17 cellular contexts compared by ENCODE assay signal in the genomic region with DNA sequence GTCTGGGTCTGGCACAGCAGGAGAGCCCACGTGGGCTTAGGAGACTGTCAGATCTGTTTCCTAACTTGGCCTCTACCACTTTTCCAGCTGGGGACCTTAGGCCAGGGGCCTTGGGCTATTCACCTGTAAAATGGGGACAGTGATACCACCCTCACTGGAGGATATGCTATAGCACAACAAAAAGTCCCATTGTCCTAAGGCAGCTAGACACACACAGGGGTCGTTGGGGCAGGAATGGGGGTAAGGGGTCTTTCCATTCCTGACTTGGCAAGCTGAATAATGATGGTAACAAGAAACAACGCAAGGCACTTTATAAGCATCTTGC. TPM values are rescaled to one million over a fixed set of nuclear protein-coding genes. Genes with fewer than 3 reads are reported as not detected.
DNase-seq lines count a peak whose midpoint lies in the region; ATAC-seq, FAIRE-seq and TF ChIP-seq lines count a peak whose summit lies in the region.
"Had no signal": no experiment of that assay in that cellular context is flagged by ENCODE, and none has a peak within 500 bp of the region (broad histone marks: within the 10 kb centered on the region; RNA-seq: fewer than 3 reads in every experiment).

No MANE protein-coding gene starts in this region.

- no peak for FAIRE-seq in small intestine (lab: Jason Lieb, UNC)
- FAIRE-seq: H1 had no signal

- no peaks in the 10 kb centered on the region for H4K20me1 ChIP-seq in MM.1S (ENCODE audit: insufficient read depth, low read length)

- no peak for TF ChIP-seq CTCF in MM.1S (IDR thresholded peaks at IDR 0.05; ENCODE audit: low read length)
- TF ChIP-seq CTCF in foreskin keratinocyte (conservative IDR thresholded peaks at IDR 0.05): no peak

- peak overlapping the region; percentile 86 for H3K27ac Mint-ChIP-seq in T-helper 1 cell treated with Interleukin-12 subunit alpha and Interleukin-12 subunit beta and Interleukin-4 antibody, amounts not matched to agents 30 μg/mL and 1 μg/mL, for 36 hours
- H3K27ac Mint-ChIP-seq in dendritic cell treated with granulocyte-macrophage colony-stimulating factor and Interleukin-4, amounts not matched to agents 40 ng/mL and 50 ng/mL, for 4 days: peak overlapping the region; percentile 87

- no peak overlapping the region for H3K4me3 ChIP-seq in MM.1S (ENCODE audit: low read length)
- no peak overlapping the region for H3K4me3 ChIP-seq in small intestine (ENCODE audit: low read depth in 1 of 2, low read length in 2 of 2)
- H3K4me3 ChIP-seq: esophagus muscularis mucosa, right atrium auricular region, suprapubic skin had no signal

- WGBS in small intestine, 3 donors: 46 to 61% (median 59%) methylated on average over 3 of the region's 3 CpGs

- H3K27ac ChIP-seq in MM.1S (ENCODE audit: low read length) (peak overlapping the region; percentile 57; the same call in 1 of the 2 replicates), small intestine (ENCODE audit: low read depth in 1 of 2, low read length in 1 of 2) (peak overlapping the region; percentile 55 to 72), foreskin keratinocyte (no peak overlapping the region)
- H3K27ac ChIP-seq: right atrium auricular region, suprapubic skin, VCaP had no signal

- H3K4me1 Mint-ChIP-seq in T-helper 1 cell treated with Interleukin-12 subunit alpha and Interleukin-12 subunit beta and Interleukin-4 antibody, amounts not matched to agents 30 μg/mL and 1 μg/mL, for 36 hours (ENCODE audit: low read depth): peaks cover 51% of the 10 kb centered on the region
- peaks cover 80% of the 10 kb centered on the region for H3K4me1 Mint-ChIP-seq in dendritic cell treated with granulocyte-macrophage colony-stimulating factor and Interleukin-4, amounts not matched to agents 40 ng/mL and 50 ng/mL, for 4 days (ENCODE audit: low read depth)

- no peak overlapping the region for H2AFZ ChIP-seq in MM.1S (ENCODE audit: low read length)

- no peaks in the 10 kb centered on the region for H3K27me3 Mint-ChIP-seq in T-helper 1 cell treated with Interleukin-12 subunit alpha and Interleukin-12 subunit beta and Interleukin-4 antibody, amounts not matched to agents 30 μg/mL and 1 μg/mL, for 36 hours (ENCODE audit: low read depth)
- H3K27me3 Mint-ChIP-seq in dendritic cell treated with granulocyte-macrophage colony-stimulating factor and Interleukin-4, amounts not matched to agents 40 ng/mL and 50 ng/mL, for 4 days: no peaks in the 10 kb centered on the region

- no peak for DNase-seq in T-helper 1 cell
- no peak for DNase-seq in MM.1S
- no peak for DNase-seq in small intestine
- DNase-seq in foreskin keratinocyte: no peak
- DNase-seq: DMS79, NCI-H524 treated with DMSO at 0.1 percent for 48 hours had no signal

- H3K27me3 ChIP-seq in MM.1S (replicated peaks; ENCODE audit: insufficient read depth, low read length): no peaks in the 10 kb centered on the region
- H3K27me3 ChIP-seq in small intestine (ENCODE audit: control insufficient read depth in 2 of 2, insufficient read depth in 2 of 2, low read length in 2 of 2): no peaks in the 10 kb centered on the region
- no peaks in the 10 kb centered on the region for H3K27me3 ChIP-seq in foreskin keratinocyte
- H3K27me3 ChIP-seq: right atrium auricular region, suprapubic skin had no signal

- H3K9me3 Mint-ChIP-seq in T-helper 1 cell treated with Interleukin-12 subunit alpha and Interleukin-12 subunit beta and Interleukin-4 antibody, amounts not matched to agents 30 μg/mL and 1 μg/mL, for 36 hours: no peaks in the 10 kb centered on the region
- no peaks in the 10 kb centered on the region for H3K9me3 Mint-ChIP-seq in dendritic cell treated with granulocyte-macrophage colony-stimulating factor and Interleukin-4, amounts not matched to agents 40 ng/mL and 50 ng/mL, for 4 days

- peak overlapping the region; percentile 17 for H3K4me3 Mint-ChIP-seq in T-helper 1 cell treated with Interleukin-12 subunit alpha and Interleukin-12 subunit beta and Interleukin-4 antibody, amounts not matched to agents 30 μg/mL and 1 μg/mL, for 36 hours
- peak overlapping the region; percentile 32 for H3K4me3 Mint-ChIP-seq in dendritic cell treated with granulocyte-macrophage colony-stimulating factor and Interleukin-4, amounts not matched to agents 40 ng/mL and 50 ng/mL, for 4 days

- no peaks in the 10 kb centered on the region for H3K9me2 ChIP-seq in MM.1S (replicated peaks; ENCODE audit: insufficient read depth, low read length)

- peaks cover 34% of the 10 kb centered on the region for H3F3A ChIP-seq in MM.1S (ENCODE audit: insufficient read depth, low read length)

- H3K4me2 ChIP-seq in MM.1S (ENCODE audit: low read depth, low read length): peak overlapping the region; percentile 21; the same call in 1 of the 2 replicates

- no peaks in the 10 kb centered on the region for H3K9me3 ChIP-seq in MM.1S (replicated peaks; ENCODE audit: insufficient read depth, low read length)
- no peaks in the 10 kb centered on the region for H3K9me3 ChIP-seq in small intestine (ENCODE audit: control insufficient read depth, low read depth)
- H3K9me3 ChIP-seq: esophagus muscularis mucosa, right atrium auricular region, suprapubic skin had no signal

- H3K36me3 ChIP-seq in MM.1S (replicated peaks; ENCODE audit: insufficient read depth, low read length): no peaks in the 10 kb centered on the region
- H3K36me3 ChIP-seq in small intestine (ENCODE audit: control insufficient read depth in 2 of 2, insufficient read depth in 2 of 2, low read length in 2 of 2): no peaks in the 10 kb centered on the region
- H3K36me3 ChIP-seq: right atrium auricular region had no signal

- peaks cover 13% of the 10 kb centered on the region for H3K79me2 ChIP-seq in MM.1S (ENCODE audit: low read length)

- ATAC-seq in foreskin keratinocyte (no peak), GM18502 (IDR thresholded peaks at IDR 0.05; ENCODE audit: poor library complexity, unreplicated experiment) (no peak), HG02938 (IDR thresholded peaks at IDR 0.05; ENCODE audit: unreplicated experiment) (no peak)
- ATAC-seq: Right ventricle myocardium inferior had no signal

- intact Hi-C loops in dendritic cell treated with granulocyte-macrophage colony-stimulating factor and Interleukin-4, amounts not matched to agents 40 ng/mL and 50 ng/mL, for 4 days (cut with micrococcal nuclease): loop anchor here (10.0 kb wide), 1 partner anchor 98 kb away; no protein-coding TSS in a partner anchor

- H3K36me3 Mint-ChIP-seq in T-helper 1 cell treated with Interleukin-12 subunit alpha and Interleukin-12 subunit beta and Interleukin-4 antibody, amounts not matched to agents 30 μg/mL and 1 μg/mL, for 36 hours (ENCODE audit: low read depth): peaks cover 7% of the 10 kb centered on the region
- H3K36me3 Mint-ChIP-seq in dendritic cell treated with granulocyte-macrophage colony-stimulating factor and Interleukin-4, amounts not matched to agents 40 ng/mL and 50 ng/mL, for 4 days (ENCODE audit: low read depth): peaks cover 43% of the 10 kb centered on the region

- peaks cover 31% of the 10 kb centered on the region for H3K4me1 ChIP-seq in MM.1S (ENCODE audit: low read length)
- peaks cover 18 to 30% of the 10 kb centered on the region in 2 donors for H3K4me1 ChIP-seq in small intestine (ENCODE audit: control insufficient read depth in 2 of 2, insufficient read depth in 1 of 2, low read depth in 1 of 2, low read length in 1 of 2)
- peaks cover 5% of the 10 kb centered on the region for H3K4me1 ChIP-seq in foreskin keratinocyte

- no peak overlapping the region; the same call in 1 of the 2 replicates for H3K9ac ChIP-seq in MM.1S (ENCODE audit: low read length)

RNA-seq across cellular contexts. Expression of gene SH3BP1, which starts 2.6 kb away (rescaled TPM):
- polyA plus RNA-seq in small intestine (10 to 100 TPM; 20.8 to 29.1 (median 27.9) TPM), foreskin keratinocyte (61.9 and 71.5 TPM in 2 replicates)
- total RNA-seq in foreskin keratinocyte: 48.6 and 51.5 TPM in 2 replicates
- total RNA-seq: A172 had no signal

RNA-seq across cellular contexts. Expression of gene PDXP, which starts 21.6 kb away (rescaled TPM):
- 10 to 100 TPM; 27.7 to 98.6 (median 87.0) TPM for polyA plus RNA-seq in small intestine
- total RNA-seq in foreskin keratinocyte: 9.7 and 10.2 TPM in 2 replicates
- polyA plus RNA-seq in foreskin keratinocyte: 12.5 and 13.3 TPM in 2 replicates

RNA-seq across cellular contexts. Expression of gene GGA1, which starts 28.3 kb away (rescaled TPM):
- 10 to 100 TPM; 44.4 to 73.2 (median 67.5) TPM for polyA plus RNA-seq in small intestine
- total RNA-seq in foreskin keratinocyte: 32.9 and 37.6 TPM in 2 replicates
- 27.7 and 28.9 TPM in 2 replicates for polyA plus RNA-seq in foreskin keratinocyte

RNA-seq across cellular contexts. Expression of gene LGALS1, which starts 38.5 kb away (rescaled TPM):
- 100 to 1,000 TPM in 2 of 3 donors, 10 to 100 TPM in 1; 36.9 to 396 (median 232) TPM for polyA plus RNA-seq in small intestine
- total RNA-seq in foreskin keratinocyte: 2,399 and 2,773 TPM in 2 replicates
- polyA plus RNA-seq in foreskin keratinocyte: 3,861 and 5,401 TPM in 2 replicates

RNA-seq across cellular contexts. Expression of gene NOL12, which starts 49.2 kb away (rescaled TPM):
- polyA plus RNA-seq in small intestine (10 to 100 TPM; 22.6 to 28.9 (median 24.0) TPM), foreskin keratinocyte (44.9 and 46.9 TPM in 2 replicates)
- 31.1 and 33.2 TPM in 2 replicates for total RNA-seq in foreskin keratinocyte
